In genomic region chr2:74131901-74132300, GRCh38 we compare ENCODE assay signal across 16 cellular contexts.
"Had no signal": no experiment of that assay in that cellular context is flagged by ENCODE, and none has a peak within 500 bp of the region (broad histone marks: within the 10 kb centered on the region; RNA-seq: fewer than 3 reads in every experiment).

No MANE protein-coding gene starts in this region.

- H3K27ac ChIP-seq: hepatocyte, ovary had no signal

- ATAC-seq: left colon; left ventricle myocardium superior; mucosa of descending colon; naive thymus-derived CD8-positive, alpha-beta T cell; right cardiac atrium had no signal

- H3K9me3 Mint-ChIP-seq: dendritic cell treated with granulocyte-macrophage colony-stimulating factor and Interleukin-4, amounts not matched to agents 40 ng/mL and 50 ng/mL, for 4 days; naive thymus-derived CD8-positive, alpha-beta T cell; neural crest cell had no signal

- H3K36me3 ChIP-seq: ovary had no signal

- DNase-seq: foreskin melanocyte; left colon; left ventricle myocardium superior; mammary epithelial cell; mucosa of descending colon; naive thymus-derived CD8-positive, alpha-beta T cell; ovary; right cardiac atrium; small intestine; stimulated activated CD4-positive, alpha-beta T cell treated with anti-CD3 and anti-CD28 coated beads, Interleukin-12 subunit alpha, Interleukin-12 subunit beta, amount 100 ng/mL, for 4 hours; stimulated activated naive CD4-positive, alpha-beta T cell; trophoblast cell had no signal

- H3K27me3 ChIP-seq: hepatocyte, ovary had no signal

- H3K4me1 Mint-ChIP-seq: neural crest cell had no signal

- H3K4me3 ChIP-seq: hepatocyte, mucosa of descending colon, ovary had no signal

- H3K4me3 Mint-ChIP-seq: dendritic cell treated with granulocyte-macrophage colony-stimulating factor and Interleukin-4, amounts not matched to agents 40 ng/mL and 50 ng/mL, for 4 days; naive thymus-derived CD8-positive, alpha-beta T cell; neural crest cell had no signal

- H3K27ac Mint-ChIP-seq: dendritic cell treated with granulocyte-macrophage colony-stimulating factor and Interleukin-4, amounts not matched to agents 40 ng/mL and 50 ng/mL, for 4 days; naive thymus-derived CD8-positive, alpha-beta T cell; progenitor cell of endocrine pancreas had no signal

- H3K9me3 ChIP-seq: mucosa of descending colon had no signal
